ENCODE assay signal across 8 cellular contexts in the genomic region with DNA sequence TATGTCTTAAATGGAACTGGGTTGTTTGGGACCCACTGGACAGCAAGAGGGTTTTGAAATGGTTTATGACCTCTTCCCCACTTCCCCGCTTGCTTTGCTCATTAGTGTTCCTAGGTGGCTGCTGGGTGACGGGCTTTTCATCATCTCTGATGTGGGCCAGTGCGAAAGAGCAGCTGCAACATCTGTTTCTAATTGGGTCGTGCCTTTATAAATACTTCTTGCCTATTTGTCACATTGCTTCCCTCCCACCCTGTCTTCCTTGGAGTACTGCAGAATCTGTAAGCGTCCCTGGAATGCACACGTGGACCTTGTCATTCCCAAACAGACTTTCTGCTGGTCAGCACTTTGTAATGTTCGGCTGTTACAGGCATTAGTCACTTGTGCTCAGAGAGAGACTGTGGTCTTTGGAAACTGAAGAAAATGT. TPM values are rescaled to one million over a fixed set of nuclear protein-coding genes. Genes with fewer than 3 reads are reported as not detected.
DNase-seq lines count a peak whose midpoint lies in the region; ATAC-seq and TF ChIP-seq lines count a peak whose summit lies in the region.

No MANE protein-coding gene starts in this region.

- H3K36me3 ChIP-seq in SJSA1: peaks cover 31% of the 10 kb centered on the region
- H3K36me3 ChIP-seq in parathyroid adenoma (ENCODE audit: control insufficient read depth, insufficient read depth, low read length): no peaks in the 10 kb centered on the region

- H3K27ac ChIP-seq in SJSA1: peak overlapping the region; percentile 97
- no peak overlapping the region for H3K27ac ChIP-seq in foreskin keratinocyte
- H3K27ac ChIP-seq in parathyroid adenoma: peak overlapping the region; percentile 53

- H3K27me3 ChIP-seq in SJSA1 (replicated peaks): no peaks in the 10 kb centered on the region
- no peaks in the 10 kb centered on the region for H3K27me3 ChIP-seq in foreskin keratinocyte
- H3K27me3 ChIP-seq in parathyroid adenoma (ENCODE audit: control insufficient read depth, insufficient read depth, low read length): no peaks in the 10 kb centered on the region

- H2AFZ ChIP-seq in parathyroid adenoma: no peak overlapping the region

- peaks cover 5% of the 10 kb centered on the region for H3K79me2 ChIP-seq in parathyroid adenoma

- H3K9ac ChIP-seq in parathyroid adenoma: no peak overlapping the region

- H3K4me2 ChIP-seq in parathyroid adenoma (ENCODE audit: low read length): peak overlapping the region; percentile 39

- ATAC-seq in foreskin keratinocyte: peak; percentile 79

- H3K4me1 ChIP-seq in SJSA1 (replicated peaks) (peaks cover 83% of the 10 kb centered on the region), foreskin keratinocyte (peaks cover 4% of the 10 kb centered on the region), parathyroid adenoma (peaks cover 2% of the 10 kb centered on the region)

- H3K9me3 ChIP-seq in SJSA1 (replicated peaks): no peaks in the 10 kb centered on the region
- H3K9me3 ChIP-seq in parathyroid adenoma (ENCODE audit: control insufficient read depth, low read length): no peaks in the 10 kb centered on the region

- TF ChIP-seq CTCF in AG10803 (conservative IDR thresholded peaks at IDR 0.05; ENCODE audit: low read length) (no peak), foreskin keratinocyte (conservative IDR thresholded peaks at IDR 0.05) (no peak), parathyroid adenoma (IDR thresholded peaks at IDR 0.05) (no peak)

- no peak overlapping the region; the same call in 1 of the 2 replicates for H3K4me3 ChIP-seq in AG10803 (ENCODE audit: low read length)
- H3K4me3 ChIP-seq in SJSA1: no peak overlapping the region
- no peak overlapping the region for H3K4me3 ChIP-seq in parathyroid adenoma (ENCODE audit: low read depth, low read length)

- DNase-seq in AG10803 (ENCODE audit: low read depth) (peak; percentile 100), SJSA1 (ENCODE audit: low read depth in 1 of 2, low spot score in 2 of 2) (peak; percentile 95 to 98), foreskin keratinocyte (peak; percentile 62 to 81), cerebellum (ENCODE audit: low spot score) (no peak), NCI-H526 treated with DMSO at 0.1 percent for 48 hours (lab: John Stamatoyannopoulos, UW) (no peak), HuH-7.5 (ENCODE audit: low spot score) (no peak), activated gamma-delta T cell treated with Interleukin-2 at 50 U/mL for 16 hours (no peak)

RNA-seq across cellular contexts. Expression of a gene that starts 35.2 kb away (rescaled TPM):
- 255 and 283 TPM in 2 replicates for total RNA-seq in SJSA1 (2014; rRNA removed; shearing (Covaris generic))
- 67.5 and 75.3 TPM in 2 replicates for total RNA-seq in foreskin keratinocyte
- polyA plus RNA-seq in foreskin keratinocyte: 19.1 and 25.2 TPM in 2 replicates
- 185 TPM for total RNA-seq in cerebellum

Comparison
In these comparisons a context has a peak if more than half of its experiments do, and no peak if none do; other contexts are left out.
1. DNase-seq: peak in AG10803 (single experiment), SJSA1 (2 of 2) and foreskin keratinocyte (2 of 2); none in cerebellum (single experiment), NCI-H526 treated with DMSO at 0.1 percent for 48 hours (single experiment), HuH-7.5 (single experiment) and activated gamma-delta T cell treated with Interleukin-2 at 50 U/mL for 16 hours (single experiment).